In the genomic region with DNA sequence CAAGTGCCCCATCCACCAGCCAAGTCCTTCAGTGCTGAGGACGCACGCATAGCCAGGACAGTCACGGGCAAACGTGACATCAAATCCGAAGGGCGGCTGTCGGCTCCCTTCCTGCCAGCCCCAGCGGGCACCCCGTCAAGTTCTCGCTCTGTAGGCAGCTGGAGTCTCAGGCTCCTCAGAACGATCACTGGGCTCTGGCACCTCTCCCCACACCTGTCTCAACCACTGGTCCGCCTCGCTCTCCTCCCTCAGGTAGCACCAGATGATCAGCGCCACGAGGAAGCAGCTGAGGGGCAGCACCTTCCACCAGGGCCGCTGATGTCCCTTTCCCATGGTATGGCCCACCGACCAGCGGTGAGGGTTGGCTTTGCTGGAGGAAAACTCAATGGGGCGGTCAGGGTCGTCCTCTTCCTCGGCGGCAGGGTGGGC, we compare ENCODE assay signal across 8 cellular contexts.
DNase-seq lines count a peak whose midpoint lies in the region; ATAC-seq and TF ChIP-seq lines count a peak whose summit lies in the region.

No MANE protein-coding gene starts in this region.

- H3K4me1 ChIP-seq in mucosa of rectum (ENCODE audit: control insufficient read depth in 2 of 2, insufficient read depth in 2 of 2, low read length in 2 of 2), result peaks cover 8 to 12% of the 10 kb centered on the region in 2 donors

- H3K9me3 ChIP-seq in mucosa of rectum (ENCODE audit: control insufficient read depth in 2 of 2, low read length in 2 of 2), result no peaks in the 10 kb centered on the region

- in situ Hi-C loops in brain microvascular endothelial cell (cut with HindIII; ENCODE audit: low pct_ligation_motif_present, low sequenced_read_pairs), result no loop called here

- no peak for DNase-seq in activated T-cell treated with anti-CD3 and anti-CD28 coated beads, Interleukin-2, amount 50 U/mL, for 24 hours
- no peak for DNase-seq in activated T-cell treated with anti-CD3 and anti-CD28 coated beads, Interleukin-2, amount 50 U/mL, for 1 hour
- DNase-seq in brain microvascular endothelial cell, result no peak
- DNase-seq in middle frontal gyrus (ENCODE audit: extremely low spot score, low spot score), result no peak
- DNase-seq in KG1 (lab: John Stamatoyannopoulos, UW), result no peak
- DNase-seq in SIG-M5 treated with dmso at 0.1 percent for 504 hours (lab: John Stamatoyannopoulos, UW; ENCODE audit: unreplicated experiment), result no peak

- peak; percentile 13 for ATAC-seq in HG03571 (IDR thresholded peaks at IDR 0.05; ENCODE audit: unreplicated experiment)

- peak overlapping the region; percentile 98 for H3K27ac Mint-ChIP-seq in activated T-cell treated with anti-CD3 and anti-CD28 coated beads, Interleukin-2, amount 50 U/mL, for 24 hours

- no peaks in the 10 kb centered on the region for H3K27me3 Mint-ChIP-seq in activated T-cell treated with anti-CD3 and anti-CD28 coated beads, Interleukin-2, amount 50 U/mL, for 24 hours

- H3K27ac ChIP-seq in brain microvascular endothelial cell (peak overlapping the region; percentile 75), mucosa of rectum (ENCODE audit: low read depth in 2 of 2, low read length in 2 of 2) (peak overlapping the region; percentile 92 to 95)

- H3K36me3 Mint-ChIP-seq in activated T-cell treated with anti-CD3 and anti-CD28 coated beads, Interleukin-2, amount 50 U/mL, for 24 hours (ENCODE audit: low read depth), result peaks cover 41% of the 10 kb centered on the region

- peak overlapping the region; percentile 89 for H3K4me3 Mint-ChIP-seq in activated T-cell treated with anti-CD3 and anti-CD28 coated beads, Interleukin-2, amount 50 U/mL, for 24 hours

- peak overlapping the region; percentile 100 for H3K4me3 ChIP-seq in brain microvascular endothelial cell (ENCODE audit: low read depth, low read length)
- H3K4me3 ChIP-seq in mucosa of rectum (ENCODE audit: low read length in 2 of 2), result peak overlapping the region; percentile 87 to 94

- H3K4me1 Mint-ChIP-seq in activated T-cell treated with anti-CD3 and anti-CD28 coated beads, Interleukin-2, amount 50 U/mL, for 24 hours (ENCODE audit: low read depth), result peaks cover 35% of the 10 kb centered on the region

- H3K9ac ChIP-seq in mucosa of rectum (ENCODE audit: low read depth in 1 of 2, low read length in 2 of 2), result peak overlapping the region; percentile 79 to 92

- TF ChIP-seq CTCF in brain microvascular endothelial cell (IDR thresholded peaks at IDR 0.05; ENCODE audit: low read depth, low read length, missing control alignments), result no peak

- H3K9me3 Mint-ChIP-seq in activated T-cell treated with anti-CD3 and anti-CD28 coated beads, Interleukin-2, amount 50 U/mL, for 24 hours, result peaks cover 2% of the 10 kb centered on the region

- H3K36me3 ChIP-seq in brain microvascular endothelial cell (replicated peaks), result no peaks in the 10 kb centered on the region
- no peaks in the 10 kb centered on the region for H3K36me3 ChIP-seq in mucosa of rectum (ENCODE audit: control insufficient read depth in 2 of 2, insufficient read depth in 2 of 2, low read length in 2 of 2)

- H3K27me3 ChIP-seq in brain microvascular endothelial cell (replicated peaks) (no peaks in the 10 kb centered on the region), mucosa of rectum (ENCODE audit: control insufficient read depth in 2 of 2, insufficient read depth in 2 of 2, low read length in 2 of 2) (no peaks in the 10 kb centered on the region)
